ENCODE assay signal across 23 cellular contexts in genomic region chr5:142317173-142317572, GRCh38. TPM values are rescaled to one million over a fixed set of nuclear protein-coding genes. Genes with fewer than 3 reads are reported as not detected.
A peak's percentile ranks its signal among the peaks of the same experiment; 100 is the strongest.
DNase-seq lines count a peak whose midpoint lies in the region; ATAC-seq and TF ChIP-seq lines count a peak whose summit lies in the region.
"Had no signal": no experiment of that assay in that cellular context is flagged by ENCODE, and none has a peak within 500 bp of the region (broad histone marks: within the 10 kb centered on the region; RNA-seq: fewer than 3 reads in every experiment).

No MANE protein-coding gene starts in this region.

- H3K4me1 ChIP-seq in fibroblast of lung (ENCODE audit: control insufficient read depth, extremely low read depth, insufficient read depth, low read length) (peaks cover 38% of the 10 kb centered on the region), upper lobe of left lung (peaks cover 78 to 96% (median 88%) of the 10 kb centered on the region in 4 donors)

- no peaks in the 10 kb centered on the region for H4K20me1 ChIP-seq in fibroblast of lung (ENCODE audit: control insufficient read depth, extremely low read depth, insufficient read depth, low read length)

- TF ChIP-seq EP300 in upper lobe of left lung (IDR thresholded peaks at IDR 0.05): no peak

- TF ChIP-seq POLR2A in upper lobe of left lung (IDR thresholded peaks at IDR 0.05) (no peak), GM18505 (IDR thresholded peaks at IDR 0.05; ENCODE audit: borderline replicate concordance, extremely low read depth, insufficient read depth, insufficient read length) (no peak)

- peak; percentile 35 for DNase-seq in NCI-H226
- DNase-seq in fibroblast of lung (ENCODE audit: low read depth in 2 of 2): no peak
- no peak for DNase-seq in mesothelial cell of epicardium (ENCODE audit: low spot score in 2 of 2, unreplicated experiment in 2 of 2)
- DNase-seq in upper lobe of left lung: no peak
- DNase-seq in DMS 273 treated with DMSO at 0.1 percent for 48 hours (lab: John Stamatoyannopoulos, UW): no peak
- DNase-seq: activated CD4-positive, CD25-positive, alpha-beta regulatory T cell; activated effector memory CD4-positive, alpha-beta T cell treated with Interleukin-2 at 50 U/mL for 16 hours; Calu3; effector CD4-positive, alpha-beta T cell; KBM-7; NCI-H2081; NCI-H524 treated with DMSO at 0.1 percent for 48 hours; right lobe of liver; T-helper 2 cell had no signal

- H3K36me3 ChIP-seq in fibroblast of lung (ENCODE audit: control insufficient read depth, insufficient read depth, low read length) (peaks cover 16% of the 10 kb centered on the region), upper lobe of left lung (peaks cover 0 to 30% (median 7%) of the 10 kb centered on the region in 4 donors)
- H3K36me3 ChIP-seq: neutrophil, vagina had no signal

- no peaks in the 10 kb centered on the region for H3K27me3 ChIP-seq in fibroblast of lung (ENCODE audit: control insufficient read depth, insufficient read depth, low read length)
- no peaks in the 10 kb centered on the region for H3K27me3 ChIP-seq in upper lobe of left lung
- H3K27me3 ChIP-seq: hepatocyte, right lobe of liver, vagina had no signal

- H3K9me3 Mint-ChIP-seq in mesothelial cell of epicardium: no peaks in the 10 kb centered on the region
- H3K9me3 Mint-ChIP-seq: central memory CD8-positive, alpha-beta T cell; stimulated activated naive CD8-positive, alpha-beta T cell treated with anti-CD3 and anti-CD28 coated beads, Interleukin-15, Interleukin-2, amounts not matched to agents 100 ng/mL and 50 ng/mL, for 24 hours had no signal

- no peak overlapping the region for H2AFZ ChIP-seq in fibroblast of lung (ENCODE audit: low read length)
- H2AFZ ChIP-seq: hepatocyte had no signal

- peak overlapping the region; percentile 43 for H3K27ac Mint-ChIP-seq in mesothelial cell of epicardium
- H3K27ac Mint-ChIP-seq: B cell; stimulated activated naive CD8-positive, alpha-beta T cell treated with anti-CD3 and anti-CD28 coated beads, Interleukin-15, Interleukin-2, amounts not matched to agents 100 ng/mL and 50 ng/mL, for 24 hours had no signal

- peaks cover 46% of the 10 kb centered on the region for H3K4me1 Mint-ChIP-seq in mesothelial cell of epicardium
- H3K4me1 Mint-ChIP-seq: central memory CD8-positive, alpha-beta T cell had no signal

- H3K4me3 Mint-ChIP-seq in mesothelial cell of epicardium: no peak overlapping the region
- H3K4me3 Mint-ChIP-seq: B cell; central memory CD8-positive, alpha-beta T cell; stimulated activated naive CD8-positive, alpha-beta T cell treated with anti-CD3 and anti-CD28 coated beads, Interleukin-15, Interleukin-2, amounts not matched to agents 100 ng/mL and 50 ng/mL, for 24 hours had no signal

- peaks cover 1% of the 10 kb centered on the region for H3K36me3 Mint-ChIP-seq in mesothelial cell of epicardium

- H3K9ac ChIP-seq in fibroblast of lung (ENCODE audit: insufficient read depth, low read length): no peak overlapping the region

- WGBS in upper lobe of left lung, 2 donors: 34 to 45% methylated on average over 5 of the region's 5 CpGs

- peak overlapping the region; percentile 73 for H3K27ac ChIP-seq in fibroblast of lung (ENCODE audit: insufficient read depth, low read length)
- H3K27ac ChIP-seq in upper lobe of left lung: peak overlapping the region; percentile 42 to 95 (median 56)
- H3K27ac ChIP-seq: hepatocyte, neutrophil, right lobe of liver, vagina had no signal

- TF ChIP-seq CTCF in fibroblast of lung (conservative IDR thresholded peaks at IDR 0.05 in 1 of 2, IDR thresholded peaks at IDR 0.05 in 1 of 2; ENCODE audit: low read depth in 1 of 2, low read length in 2 of 2): no peak
- TF ChIP-seq CTCF in mesothelial cell of epicardium (IDR thresholded peaks at IDR 0.05; ENCODE audit: unreplicated experiment): no peak
- TF ChIP-seq CTCF in upper lobe of left lung (IDR thresholded peaks at IDR 0.05): no peak

- H3K4me2 ChIP-seq in fibroblast of lung (ENCODE audit: extremely low read depth, insufficient read depth, low read length): peak overlapping the region; percentile 51
- H3K4me2 ChIP-seq: hepatocyte had no signal

- H3K4me3 ChIP-seq in fibroblast of lung (replicated peaks in 1 of 4; ENCODE audit: control extremely low read depth in 1 of 4, insufficient read depth in 1 of 4, low read depth in 3 of 4, low read length in 4 of 4): no peak overlapping the region
- no peak overlapping the region for H3K4me3 ChIP-seq in upper lobe of left lung
- H3K4me3 ChIP-seq: hepatocyte, right lobe of liver, vagina had no signal

- ATAC-seq in upper lobe of left lung (ENCODE audit: low FRiP score in 2 of 2): no peak
- no peak for ATAC-seq in HG02642 (IDR thresholded peaks at IDR 0.05; ENCODE audit: poor library complexity, unreplicated experiment)
- no peak for ATAC-seq in GM18505 (IDR thresholded peaks at IDR 0.05; ENCODE audit: unreplicated experiment)

- H3K9me3 ChIP-seq in fibroblast of lung (ENCODE audit: control insufficient read depth, insufficient read depth, low read depth, low read length) (no peaks in the 10 kb centered on the region), upper lobe of left lung (no peaks in the 10 kb centered on the region)
- H3K9me3 ChIP-seq: neutrophil, right lobe of liver, vagina had no signal

- H3K79me2 ChIP-seq in fibroblast of lung (ENCODE audit: control insufficient read depth, insufficient read depth, low read length): peaks cover 100% of the 10 kb centered on the region

- H3K27me3 Mint-ChIP-seq in mesothelial cell of epicardium (ENCODE audit: low read depth): peaks cover 32% of the 10 kb centered on the region

RNA-seq across cellular contexts. Expression of gene SPRY4, which starts 7.6 kb away (rescaled TPM):
- total RNA-seq in fibroblast of lung (4.5 and 4.9 TPM in 2 replicates), mesothelial cell of epicardium (21.3 to 21.5 TPM (median 21.4 TPM) in 3 replicates), upper lobe of left lung (10 to 100 TPM; 30.4 to 81.2 (median 43.3) TPM)
- polyA plus RNA-seq in fibroblast of lung: 6.0 and 13.0 TPM in 2 replicates
- polyA plus RNA-seq in fibroblast of lung (2012): 8.7 and 16.5 TPM in 2 replicates
- polyA minus RNA-seq in fibroblast of lung (ENCODE audit: low replicate concordance): 33.3 and 95.6 TPM in 2 replicates
- total RNA-seq: B cell, mononuclear cell had no signal
